ENCODE assay signal across 8 cellular contexts in the genomic region with DNA sequence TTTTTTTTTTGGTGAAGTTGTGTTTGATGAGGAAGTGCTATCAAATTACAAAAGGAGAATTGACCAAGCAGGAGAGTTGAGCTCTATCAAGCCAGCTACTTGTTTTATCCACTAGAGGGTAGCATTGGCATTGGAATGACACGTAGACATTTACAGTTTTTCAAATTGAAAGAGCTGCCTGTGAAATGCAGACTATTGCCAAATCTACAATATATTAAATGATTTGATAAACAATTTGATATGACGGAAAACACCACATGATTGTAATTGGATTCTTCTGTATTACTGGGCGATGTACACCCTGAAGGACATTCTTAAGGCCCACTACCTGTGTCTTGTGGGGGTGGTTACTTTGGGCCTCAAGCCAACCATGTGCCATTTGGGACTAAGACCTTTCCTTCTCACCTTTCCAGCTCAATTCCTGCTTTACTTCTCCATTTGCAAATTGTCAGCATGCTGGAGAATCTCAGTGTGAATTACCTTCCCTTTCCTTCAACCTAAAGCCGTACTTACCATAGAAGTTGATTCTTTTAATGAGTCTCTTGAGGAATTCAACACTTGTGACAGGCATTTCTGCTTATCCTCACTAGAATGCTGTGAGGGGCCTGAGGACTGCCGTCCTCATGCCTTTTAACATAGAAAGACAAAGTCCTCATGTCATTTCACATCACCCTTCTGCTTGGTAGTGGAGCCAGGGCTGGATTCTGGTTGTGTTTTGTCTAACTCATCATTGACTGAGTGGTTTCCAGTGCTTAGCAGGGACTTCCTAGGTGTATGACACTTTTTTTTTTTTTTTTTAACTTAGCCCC.
DNase-seq lines count a peak whose midpoint lies in the region; ATAC-seq and TF ChIP-seq lines count a peak whose summit lies in the region.

No MANE protein-coding gene starts in this region.

- no peak overlapping the region for H2AFZ ChIP-seq in neural cell (ENCODE audit: low read depth, low read length)

- intact Hi-C loops in esophagus squamous epithelium (cut with DNase I): loop anchor here (5.0 kb wide), 1 partner anchor 643 kb away; no protein-coding TSS in a partner anchor

- no peak for TF ChIP-seq POLR2A in esophagus squamous epithelium (IDR thresholded peaks at IDR 0.05)

- H3K79me2 ChIP-seq in neural cell (replicated peaks; ENCODE audit: insufficient read depth, low read length): no peaks in the 10 kb centered on the region

- no peak for TF ChIP-seq EP300 in neural cell (conservative IDR thresholded peaks at IDR 0.05; ENCODE audit: poor library complexity, severe bottlenecking)

- peaks cover 0 to 4% (median 0%) of the 10 kb centered on the region in 3 donors for H3K4me1 ChIP-seq in esophagus squamous epithelium

- POLR2A ChIA-PET in GM10248 (lab: Yijun Ruan, JAX): no interaction called here

- CTCF ChIA-PET in GM10248 (lab: Yijun Ruan, JAX): interaction anchor here (0.6 to 2.6 kb wide), 27 partner anchors 8 to 1858 kb away, joined by 3 to 95 read pairs (median 4); no protein-coding TSS in a partner anchor

- no peak overlapping the region for H3K27ac ChIP-seq in esophagus squamous epithelium
- no peak overlapping the region for H3K27ac ChIP-seq in neural cell (ENCODE audit: low read length)

- no peaks in the 10 kb centered on the region for H4K20me1 ChIP-seq in neural cell (ENCODE audit: insufficient read depth)

- WGBS in esophagus squamous epithelium, 2 donors: 27 to 33% methylated on average over 5 of the region's 5 CpGs

- ATAC-seq in HG02588 (IDR thresholded peaks at IDR 0.05; ENCODE audit: unreplicated experiment): peak; percentile 82
- no peak for ATAC-seq in GM19463 (IDR thresholded peaks at IDR 0.05; ENCODE audit: unreplicated experiment)

- DNase-seq in A172 (ENCODE audit: low spot score) (peak; percentile 71), GM10248 (ENCODE audit: extremely low spot score) (peak; percentile 25), NCI-H1092 (lab: John Stamatoyannopoulos, UW) (peak; percentile 42), SIG-M5 (lab: John Stamatoyannopoulos, UW) (peak; percentile 34), esophagus squamous epithelium (lab: John Stamatoyannopoulos, UW) (no peak)

- TF ChIP-seq CTCF in GM10248 (IDR thresholded peaks at IDR 0.05; ENCODE audit: control extremely low read depth, extremely low read depth, low read depth, missing control alignments) (peak; percentile 66), esophagus squamous epithelium (IDR thresholded peaks at IDR 0.05) (peak; percentile 38 to 81 (median 72)), neural cell (IDR thresholded peaks at IDR 0.05; ENCODE audit: poor library complexity, severe bottlenecking) (peak; percentile 90)

- H3K27me3 ChIP-seq in esophagus squamous epithelium (no peaks in the 10 kb centered on the region), neural cell (ENCODE audit: insufficient read depth, low read depth, low read length) (no peaks in the 10 kb centered on the region)

- TF ChIP-seq RAD21 in neural cell (conservative IDR thresholded peaks at IDR 0.05): peak; percentile 98

- H3K4me3 ChIP-seq in esophagus squamous epithelium (no peak overlapping the region), neural cell (ENCODE audit: low read length) (no peak overlapping the region)

- H3K9me3 ChIP-seq in esophagus squamous epithelium (no peaks in the 10 kb centered on the region), neural cell (ENCODE audit: low read length) (no peaks in the 10 kb centered on the region)

- no peaks in the 10 kb centered on the region for H3K9me2 ChIP-seq in neural cell (ENCODE audit: insufficient read depth, low read length)

- no peaks in the 10 kb centered on the region for H3K36me3 ChIP-seq in esophagus squamous epithelium
- no peaks in the 10 kb centered on the region for H3K36me3 ChIP-seq in neural cell (ENCODE audit: insufficient read depth, low read length)

- H3K9ac ChIP-seq in neural cell (ENCODE audit: low read length): no peak overlapping the region

- H3F3A ChIP-seq in neural cell (ENCODE audit: insufficient read depth, low read length, poor library complexity, severe bottlenecking): no peaks in the 10 kb centered on the region

- H3K4me2 ChIP-seq in neural cell (ENCODE audit: low read length): no peak overlapping the region

TF ChIP-seq in neural cell, 6 proteins besides CTCF, POLR2A, EP300 and RAD21:
- no peak for TF ChIP-seq MXI1 (conservative IDR thresholded peaks at IDR 0.05; ENCODE audit: poor library complexity, severe bottlenecking)
- TF ChIP-seq EZH2 (IDR thresholded peaks at IDR 0.05; ENCODE audit: borderline replicate concordance, insufficient read depth, low read length, poor library complexity, severe bottlenecking): no peak
- TF ChIP-seq POLR2AphosphoS5 (IDR thresholded peaks at IDR 0.05): no peak
- peak; percentile 96 for TF ChIP-seq SMC3 (conservative IDR thresholded peaks at IDR 0.05; ENCODE audit: poor library complexity)
- TF ChIP-seq REST (IDR thresholded peaks at IDR 0.05; ENCODE audit: borderline replicate concordance): no peak
- no peak for TF ChIP-seq TAF1 (IDR thresholded peaks at IDR 0.05; ENCODE audit: low read depth)
